ENCODE assay signal across 1 cellular context in the genomic region with DNA sequence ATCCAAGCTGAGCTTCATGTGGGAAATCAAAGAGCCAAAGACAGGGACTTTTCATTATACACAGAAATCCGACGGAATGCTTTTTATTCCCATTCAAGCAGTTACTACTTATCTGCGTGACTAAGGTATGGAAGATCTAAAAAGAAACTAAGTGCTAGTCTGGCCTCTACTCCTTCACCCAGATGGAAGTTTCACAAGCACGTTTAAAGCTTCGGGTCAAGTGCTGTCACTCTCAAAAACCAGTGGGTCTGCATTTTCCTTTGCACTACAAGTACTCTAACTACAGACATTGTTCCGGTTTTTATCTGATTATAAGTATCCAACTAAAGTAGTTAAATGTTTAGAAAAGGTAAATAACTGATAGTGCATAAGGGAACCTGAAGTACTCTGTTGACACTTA.
TF ChIP-seq lines count a peak whose summit lies in the region.

No MANE protein-coding gene starts in this region.

TF ChIP-seq in IMR-90, 13 proteins besides CTCF, POLR2A, EP300 and RAD21:
- TF ChIP-seq CHD1 (IDR thresholded peaks at IDR 0.05; ENCODE audit: low read depth, low read length) (no peak), FOS (IDR thresholded peaks at IDR 0.05; ENCODE audit: low read depth, low read length) (no peak), SMC3 (IDR thresholded peaks at IDR 0.05; ENCODE audit: low read depth, low read length) (no peak), RCOR1 (IDR thresholded peaks at IDR 0.05; ENCODE audit: insufficient replicate concordance, low read length) (no peak), RFX5 (IDR thresholded peaks at IDR 0.05; ENCODE audit: low read depth, low read length) (no peak), BHLHE40 (IDR thresholded peaks at IDR 0.05; ENCODE audit: low read depth, low read length) (no peak), NFE2L2 (IDR thresholded peaks at IDR 0.05; ENCODE audit: low read depth, low read length) (no peak), MAFK (IDR thresholded peaks at IDR 0.05; ENCODE audit: low read depth, low read length) (no peak)
- TF ChIP-seq, protein P1, sequence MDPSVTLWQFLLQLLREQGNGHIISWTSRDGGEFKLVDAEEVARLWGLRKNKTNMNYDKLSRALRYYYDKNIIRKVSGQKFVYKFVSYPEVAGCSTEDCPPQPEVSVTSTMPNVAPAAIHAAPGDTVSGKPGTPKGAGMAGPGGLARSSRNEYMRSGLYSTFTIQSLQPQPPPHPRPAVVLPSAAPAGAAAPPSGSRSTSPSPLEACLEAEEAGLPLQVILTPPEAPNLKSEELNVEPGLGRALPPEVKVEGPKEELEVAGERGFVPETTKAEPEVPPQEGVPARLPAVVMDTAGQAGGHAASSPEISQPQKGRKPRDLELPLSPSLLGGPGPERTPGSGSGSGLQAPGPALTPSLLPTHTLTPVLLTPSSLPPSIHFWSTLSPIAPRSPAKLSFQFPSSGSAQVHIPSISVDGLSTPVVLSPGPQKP (IDR thresholded peaks at IDR 0.05; ENCODE audit: borderline replicate concordance, low read depth, low read length): no peak
- TF ChIP-seq, protein P2, sequence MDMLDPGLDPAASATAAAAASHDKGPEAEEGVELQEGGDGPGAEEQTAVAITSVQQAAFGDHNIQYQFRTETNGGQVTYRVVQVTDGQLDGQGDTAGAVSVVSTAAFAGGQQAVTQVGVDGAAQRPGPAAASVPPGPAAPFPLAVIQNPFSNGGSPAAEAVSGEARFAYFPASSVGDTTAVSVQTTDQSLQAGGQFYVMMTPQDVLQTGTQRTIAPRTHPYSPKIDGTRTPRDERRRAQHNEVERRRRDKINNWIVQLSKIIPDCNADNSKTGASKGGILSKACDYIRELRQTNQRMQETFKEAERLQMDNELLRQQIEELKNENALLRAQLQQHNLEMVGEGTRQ (IDR thresholded peaks at IDR 0.05; ENCODE audit: low read depth, low read length): no peak
TF ChIP-seq in IMR-90: peak in this region for 0.
